14 cellular contexts compared by ENCODE assay signal in the genomic region with DNA sequence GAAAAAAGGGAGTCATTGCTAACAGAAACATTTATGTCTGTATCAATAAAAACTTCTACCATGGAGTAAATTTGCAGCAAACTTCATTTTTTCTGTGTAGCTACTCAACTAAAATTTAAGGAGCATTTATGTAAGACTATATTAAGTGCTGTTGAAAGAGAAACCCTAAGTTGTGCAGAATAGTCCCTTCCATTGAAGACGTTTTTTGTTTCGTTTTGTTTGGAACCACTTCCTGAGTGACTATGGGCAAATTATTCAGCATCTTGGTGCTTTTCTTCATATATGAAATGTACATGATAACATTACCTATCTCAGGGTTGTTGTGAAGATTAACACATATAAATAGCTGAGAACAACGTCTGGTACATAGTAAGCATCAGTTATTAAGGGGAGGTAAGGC. TPM values are rescaled to one million over a fixed set of nuclear protein-coding genes. Genes with fewer than 3 reads are reported as not detected.
A peak's percentile ranks its signal among the peaks of the same experiment; 100 is the strongest.
DNase-seq lines count a peak whose midpoint lies in the region; ATAC-seq, FAIRE-seq and TF ChIP-seq lines count a peak whose summit lies in the region.
"Had no signal": no experiment of that assay in that cellular context is flagged by ENCODE, and none has a peak within 500 bp of the region (broad histone marks: within the 10 kb centered on the region; RNA-seq: fewer than 3 reads in every experiment).

No MANE protein-coding gene starts in this region.

- TF ChIP-seq POLR2A in heart left ventricle (IDR thresholded peaks at IDR 0.05) (no peak), vagina (IDR thresholded peaks at IDR 0.05) (no peak)

- H3K4me3 Mint-ChIP-seq in CD8-positive, alpha-beta T cell, result peak overlapping the region; percentile 39
- H3K4me3 Mint-ChIP-seq: neural crest cell had no signal

- H3K79me2 ChIP-seq in smooth muscle cell (ENCODE audit: low read depth), result peaks cover 12% of the 10 kb centered on the region

- H3K36me3 ChIP-seq in CD8-positive, alpha-beta T cell (ENCODE audit: insufficient read depth, low read length), result peaks cover 5% of the 10 kb centered on the region
- H3K36me3 ChIP-seq in heart left ventricle (peaks cover 0 to 22% (median 8%) of the 10 kb centered on the region in 9 donors), smooth muscle cell (ENCODE audit: low read depth) (peaks cover 6% of the 10 kb centered on the region), vagina (peaks cover 0 to 16% of the 10 kb centered on the region in 2 donors)

- no peaks in the 10 kb centered on the region for H3F3A ChIP-seq in smooth muscle cell (ENCODE audit: low read depth)

- DNase-seq in CD8-positive, alpha-beta T cell, result no peak
- DNase-seq in GM19239 (ENCODE audit: insufficient read length, low spot score), result no peak
- DNase-seq in stimulated activated CD8-positive, alpha-beta memory T cell treated with anti-CD3 and anti-CD28 coated beads, Interleukin-4, amount 100 ng/mL, for 48 hours, result no peak
- no peak for DNase-seq in heart left ventricle
- DNase-seq in smooth muscle cell (lab: John Stamatoyannopoulos, UW; ENCODE audit: unreplicated experiment), result no peak
- no peak for DNase-seq in vagina (ENCODE audit: extremely low spot score in 2 of 2)
- DNase-seq: activated CD4-positive, alpha-beta T cell treated with anti-CD3 and anti-CD28 coated beads for 1 hour; NCI-H2081 treated with DMSO at 0.1 percent for 48 hours; Peyer's patch had no signal

- H3K4me1 ChIP-seq in CD8-positive, alpha-beta T cell (ENCODE audit: insufficient read depth, low read length), result peaks cover 16% of the 10 kb centered on the region
- peaks cover 0 to 18% (median 6%) of the 10 kb centered on the region in 12 donors for H3K4me1 ChIP-seq in heart left ventricle
- no peaks in the 10 kb centered on the region for H3K4me1 ChIP-seq in smooth muscle cell (ENCODE audit: low read depth)
- peaks cover 7% of the 10 kb centered on the region for H3K4me1 ChIP-seq in vagina
- H3K4me1 ChIP-seq: ascending aorta had no signal

- H3K4me2 ChIP-seq in smooth muscle cell, result no peak overlapping the region

- H4K20me1 ChIP-seq in smooth muscle cell (ENCODE audit: low read depth), result peaks cover 39% of the 10 kb centered on the region

- WGBS in heart left ventricle, 4 donors, result 65 to 70% (median 67%) methylated on average over 3 of the region's 3 CpGs
- 96% methylated on average over 3 of the region's 3 CpGs for WGBS in smooth muscle cell (ENCODE audit: low lambda C conversion rate)

- TF ChIP-seq CTCF in CD8-positive, alpha-beta T cell (IDR thresholded peaks at IDR 0.05), result no peak
- no peak for TF ChIP-seq CTCF in heart left ventricle (IDR thresholded peaks at IDR 0.05)
- no peak for TF ChIP-seq CTCF in smooth muscle cell (IDR thresholded peaks at IDR 0.05; ENCODE audit: borderline replicate concordance, insufficient read depth, poor library complexity, severe bottlenecking)
- no peak for TF ChIP-seq CTCF in vagina (IDR thresholded peaks at IDR 0.05)

- H3K4me3 ChIP-seq in CD8-positive, alpha-beta T cell (ENCODE audit: low read depth, low read length), result no peak overlapping the region
- H3K4me3 ChIP-seq in heart left ventricle (no peak overlapping the region), smooth muscle cell (no peak overlapping the region), vagina (no peak overlapping the region)
- H3K4me3 ChIP-seq: ascending aorta, Peyer's patch had no signal

- POLR2A ChIA-PET in CD8-positive, alpha-beta T cell (lab: Charles Lee), result no interaction called here

- no peaks in the 10 kb centered on the region for H3K9me3 ChIP-seq in CD8-positive, alpha-beta T cell (ENCODE audit: low read length)
- H3K9me3 ChIP-seq in heart left ventricle (peaks cover 0 to 8% (median 0%) of the 10 kb centered on the region in 12 donors), smooth muscle cell (replicated peaks; ENCODE audit: low read depth) (no peaks in the 10 kb centered on the region), vagina (no peaks in the 10 kb centered on the region)
- H3K9me3 ChIP-seq: Peyer's patch had no signal

- no peak overlapping the region for H3K9ac ChIP-seq in smooth muscle cell (ENCODE audit: low read depth)

- H3K9me3 Mint-ChIP-seq in CD8-positive, alpha-beta T cell, result peaks cover 6% of the 10 kb centered on the region

- H3K27ac ChIP-seq in CD8-positive, alpha-beta T cell (ENCODE audit: low read depth, low read length), result no peak overlapping the region
- H3K27ac ChIP-seq in heart left ventricle (no peak overlapping the region), smooth muscle cell (ENCODE audit: low read depth) (no peak overlapping the region), vagina (no peak overlapping the region)
- H3K27ac ChIP-seq: ascending aorta, Peyer's patch had no signal

- H3K27me3 ChIP-seq in CD8-positive, alpha-beta T cell (ENCODE audit: insufficient read depth, low read length), result no peaks in the 10 kb centered on the region
- H3K27me3 ChIP-seq in heart left ventricle, result no peaks in the 10 kb centered on the region
- H3K27me3 ChIP-seq in smooth muscle cell (ENCODE audit: low read depth), result no peaks in the 10 kb centered on the region
- no peaks in the 10 kb centered on the region for H3K27me3 ChIP-seq in vagina
- H3K27me3 ChIP-seq: ascending aorta, Peyer's patch had no signal

- peak; percentile 77 for FAIRE-seq in GM19239 (lab: Jason Lieb, UNC)

- intact Hi-C loops in CD8-positive, alpha-beta T cell (cut with DNase I, micrococcal nuclease), result no loop called here
- intact Hi-C loops in heart left ventricle (cut with DNase I) (no loop called here), vagina (cut with DNase I) (no loop called here)

- CTCF ChIA-PET in CD8-positive, alpha-beta T cell (lab: Charles Lee), result interaction anchor here (0.6 kb wide), 1 partner anchor 342 kb away, joined by 3 read pairs; no protein-coding TSS in a partner anchor

- peaks cover 26% of the 10 kb centered on the region for H3K4me1 Mint-ChIP-seq in CD8-positive, alpha-beta T cell (ENCODE audit: low read depth)
- H3K4me1 Mint-ChIP-seq: neural crest cell had no signal

- no peaks in the 10 kb centered on the region for H3K27me3 Mint-ChIP-seq in CD8-positive, alpha-beta T cell (ENCODE audit: low read depth)
- H3K27me3 Mint-ChIP-seq: B cell had no signal

- H3K27ac Mint-ChIP-seq in CD8-positive, alpha-beta T cell, result peak overlapping the region; percentile 18
- H3K27ac Mint-ChIP-seq: B cell had no signal

- peaks cover 73% of the 10 kb centered on the region for H3K36me3 Mint-ChIP-seq in CD8-positive, alpha-beta T cell

- H2AFZ ChIP-seq in smooth muscle cell (ENCODE audit: low read depth), result no peak overlapping the region

- peak; percentile 54 for ATAC-seq in CD8-positive, alpha-beta T cell
- ATAC-seq in HG02763 (IDR thresholded peaks at IDR 0.05; ENCODE audit: unreplicated experiment) (peak; percentile 88), HG03521 (IDR thresholded peaks at IDR 0.05; ENCODE audit: unreplicated experiment) (peak; percentile 75), heart left ventricle (no peak)

RNA-seq across cellular contexts. Expression of a gene that starts 24.3 kb away (rescaled TPM):
- 10 to 100 TPM; 14.7 to 15.6 TPM for total RNA-seq in CD8-positive, alpha-beta T cell
- total RNA-seq in heart left ventricle, result 10 to 100 TPM; 25.5 to 66.2 (median 42.5) TPM
- 100 to 1,000 TPM in 1 of 2 donors, 10 to 100 TPM in 1; 71.8 to 157 TPM for polyA plus RNA-seq in heart left ventricle
- 22.0 and 26.3 TPM in 2 replicates for total RNA-seq in smooth muscle cell
- 272 and 291 TPM in 2 replicates for polyA plus RNA-seq in smooth muscle cell
- total RNA-seq in vagina, result 17.2 TPM

Comparison
In these comparisons a context has a peak if more than half of its experiments do, and no peak if none do; other contexts are left out.
1. ATAC-seq: peak in CD8-positive, alpha-beta T cell (single experiment), HG02763 (single experiment) and HG03521 (single experiment); none in heart left ventricle (0 of 4).